ENCODE assay signal across 11 cellular contexts in the genomic region with DNA sequence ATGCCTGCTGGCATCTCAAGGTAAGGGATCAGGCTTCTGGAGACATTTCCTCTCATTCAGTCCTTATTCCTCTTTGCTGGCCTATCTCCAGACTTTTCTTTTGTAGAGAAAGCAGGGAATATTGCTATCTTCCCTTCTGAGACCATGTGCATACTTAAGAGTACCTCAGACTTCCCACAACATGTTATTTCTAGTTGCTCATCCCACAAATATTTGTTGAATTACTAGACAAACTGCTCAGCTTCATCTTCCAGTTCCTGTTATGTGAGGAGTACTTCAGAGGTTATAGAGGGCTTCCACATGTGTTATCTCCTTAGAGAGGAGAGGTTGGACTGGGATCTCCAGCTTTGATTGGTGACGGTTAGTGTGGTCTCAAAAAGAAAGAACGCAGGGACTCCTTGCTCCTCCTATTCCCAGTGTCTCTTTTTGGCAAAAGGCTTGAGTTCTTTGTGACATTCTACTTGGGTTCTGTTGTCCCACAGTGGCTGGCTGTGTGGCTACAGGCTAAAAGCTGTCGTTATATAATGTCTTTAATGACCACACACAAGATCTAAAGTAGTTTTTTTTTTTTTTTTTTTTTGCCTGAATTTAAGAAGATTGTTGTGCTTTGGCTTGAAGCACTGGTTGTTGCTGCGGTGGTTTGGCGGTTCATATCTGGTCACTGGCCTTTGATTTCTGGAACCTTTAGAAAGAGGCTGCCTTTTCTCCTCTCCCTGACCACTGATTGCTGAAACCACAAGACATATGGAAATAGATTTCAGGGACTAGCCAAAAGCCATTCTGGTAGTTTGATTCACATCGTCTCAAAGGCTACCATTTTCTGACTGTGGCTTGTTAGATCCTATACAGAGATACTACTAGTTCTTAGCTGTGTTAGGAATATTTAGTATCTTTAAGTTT.
DNase-seq lines count a peak whose midpoint lies in the region; TF ChIP-seq lines count a peak whose summit lies in the region.
"Had no signal": no experiment of that assay in that cellular context is flagged by ENCODE, and none has a peak within 500 bp of the region (broad histone marks: within the 10 kb centered on the region; RNA-seq: fewer than 3 reads in every experiment).

No MANE protein-coding gene starts in this region.

- H3K36me3 Mint-ChIP-seq in Caco-2 (ENCODE audit: insufficient read depth, unreplicated experiment), result no peaks in the 10 kb centered on the region

- H3K27me3 ChIP-seq in Caco-2 (replicated peaks; ENCODE audit: control insufficient read depth, insufficient read depth, low read length), result no peaks in the 10 kb centered on the region

- CTCF ChIA-PET in Caco-2 (lab: Charles Lee), result no interaction called here

- H3K4me1 Mint-ChIP-seq in Caco-2 (ENCODE audit: low read depth, unreplicated experiment), result no peaks in the 10 kb centered on the region
- H3K4me1 Mint-ChIP-seq: naive thymus-derived CD4-positive, alpha-beta T cell had no signal

- POLR2A ChIA-PET in Caco-2 (lab: Charles Lee), result no interaction called here

- no peak overlapping the region for H3K4me3 Mint-ChIP-seq in Caco-2 (ENCODE audit: unreplicated experiment)
- H3K4me3 Mint-ChIP-seq: naive thymus-derived CD4-positive, alpha-beta T cell had no signal

- no peaks in the 10 kb centered on the region for H3K4me1 ChIP-seq in Caco-2

- H3K36me3 ChIP-seq in Caco-2 (ENCODE audit: control insufficient read depth, insufficient read depth, low read length), result no peaks in the 10 kb centered on the region

- BruUV-seq in Caco-2 (replicated peaks; lab: Mats Ljungman, UMichigan), result no TSS peak

- H3K9me3 ChIP-seq in Caco-2, result no peaks in the 10 kb centered on the region

- DNase-seq in HPDE6-E6E7 (ENCODE audit: extremely low spot score) (peak; percentile 70), amniotic epithelial cell (ENCODE audit: low read depth) (peak; percentile 100), hepatic stellate cell (ENCODE audit: low spot score) (peak; percentile 77), stromal cell of bone marrow (ENCODE audit: low read depth) (peak; percentile 94), islet precursor cell (no peak), Caco-2 (no peak), globus pallidus (ENCODE audit: low spot score) (no peak), C1 segment of cervical spinal cord (lab: John Stamatoyannopoulos, UW) (no peak)
- DNase-seq: activated gamma-delta T cell; naive thymus-derived CD4-positive, alpha-beta T cell; NCI-H510A had no signal

- H3K4me3 ChIP-seq in Caco-2 (ENCODE audit: low read depth, low read length), result no peak overlapping the region

- intact Hi-C loops in Caco-2 (cut with micrococcal nuclease; ENCODE audit: unreplicated experiment), result no loop called here

- H3K27me3 Mint-ChIP-seq in Caco-2 (ENCODE audit: insufficient read depth, unreplicated experiment), result no peaks in the 10 kb centered on the region
- H3K27me3 Mint-ChIP-seq: naive thymus-derived CD4-positive, alpha-beta T cell had no signal

- no peak for TF ChIP-seq CTCF in Caco-2 (IDR thresholded peaks at IDR 0.05; ENCODE audit: insufficient read depth in 1 of 2, low read depth in 1 of 2, low read length in 1 of 2, severe bottlenecking in 1 of 2, unreplicated experiment in 1 of 2)

- no peak overlapping the region for H3K27ac Mint-ChIP-seq in Caco-2 (ENCODE audit: unreplicated experiment)
- H3K27ac Mint-ChIP-seq: naive thymus-derived CD4-positive, alpha-beta T cell had no signal

- H3K9me3 Mint-ChIP-seq in Caco-2 (ENCODE audit: unreplicated experiment), result peaks cover 9% of the 10 kb centered on the region

Comparison
In these comparisons a context has a peak if more than half of its experiments do, and no peak if none do; other contexts are left out.
1. DNase-seq: peak in HPDE6-E6E7 (single experiment), amniotic epithelial cell (single experiment), hepatic stellate cell (single experiment) and stromal cell of bone marrow (single experiment); none in islet precursor cell (single experiment), Caco-2 (0 of 2), globus pallidus (single experiment) and C1 segment of cervical spinal cord (0 of 14).